26 cellular contexts compared by ENCODE assay signal in genomic region chr16:54173489-54173888, GRCh38.
"Had no signal": no experiment of that assay in that cellular context is flagged by ENCODE, and none has a peak within 500 bp of the region (broad histone marks: within the 10 kb centered on the region; RNA-seq: fewer than 3 reads in every experiment).

No MANE protein-coding gene starts in this region.

- H3K9me3 Mint-ChIP-seq: activated CD8-positive, alpha-beta T cell treated with anti-CD3 and anti-CD28 coated beads for 36 hours; activated naive CD4-positive, alpha-beta T cell treated with anti-CD3 and anti-CD28 coated beads, Interleukin-2, amount 10 ng/mL, durations not matched to agents 7 days and 5 days; activated naive CD8-positive, alpha-beta T cell treated with anti-CD3 and anti-CD28 coated beads for 36 hours; activated T-cell treated with anti-CD3 and anti-CD28 coated beads, Interleukin-2, amount 50 U/mL, for 72 hours; activated T-helper 2 cell treated with anti-CD3 and anti-CD28 coated beads, Interferon-gamma antibody, Interleukin-2, Interleukin-4, amounts not matched to agents 10 μg/mL and 5 μg/mL and 100 μg/mL, durations not matched to agents 14 hours and 24 hours and 36 hours; T-cell had no signal

- H3K4me1 Mint-ChIP-seq: activated naive CD4-positive, alpha-beta T cell treated with anti-CD3 and anti-CD28 coated beads, Interleukin-2, amount 10 ng/mL, durations not matched to agents 7 days and 5 days; activated naive CD8-positive, alpha-beta T cell treated with anti-CD3 and anti-CD28 coated beads for 36 hours had no signal

- H3K36me3 ChIP-seq: brain microvascular endothelial cell had no signal

- H3K27ac Mint-ChIP-seq: activated CD8-positive, alpha-beta T cell treated with anti-CD3 and anti-CD28 coated beads for 36 hours; activated naive CD4-positive, alpha-beta T cell treated with anti-CD3 and anti-CD28 coated beads, Interleukin-2, amount 10 ng/mL, durations not matched to agents 7 days and 5 days; activated naive CD8-positive, alpha-beta T cell treated with anti-CD3 and anti-CD28 coated beads for 36 hours; activated T-cell treated with anti-CD3 and anti-CD28 coated beads, Interleukin-2, amount 50 U/mL, for 72 hours; activated T-helper 2 cell treated with anti-CD3 and anti-CD28 coated beads, Interferon-gamma antibody, Interleukin-2, Interleukin-4, amounts not matched to agents 10 μg/mL and 5 μg/mL and 100 μg/mL, durations not matched to agents 14 hours and 24 hours and 36 hours; T-cell had no signal

- DNase-seq: activated CD4-positive, alpha-beta T cell treated with anti-CD3 and anti-CD28 coated beads for 4 hours; activated CD8-positive, alpha-beta memory T cell treated with anti-CD3 and anti-CD28 coated beads, Interleukin-2, amount 50 U/mL, for 4 hours; activated CD8-positive, alpha-beta T cell treated with anti-CD3 and anti-CD28 coated beads for 36 hours; activated gamma-delta T cell treated with Interleukin-2 at 50 U/mL for 16 hours; activated naive CD4-positive, alpha-beta T cell treated with anti-CD3 and anti-CD28 coated beads, Interleukin-2, amount 10 ng/mL, durations not matched to agents 7 days and 5 days; activated naive CD8-positive, alpha-beta T cell treated with anti-CD3 and anti-CD28 coated beads for 36 hours; activated T-cell treated with anti-CD3 and anti-CD28 coated beads, Interleukin-2, amount 50 U/mL, for 72 hours; brain microvascular endothelial cell; cerebellar nuclear complex; KG1; NCI-H1048; NCI-H1436; NCI-H187 treated with DMSO at 0.1 percent for 48 hours; NCI-H2081 treated with DMSO at 0.1 percent for 48 hours; NCI-H2171; NCI-H2227 treated with DMSO at 0.1 percent for 48 hours; NCI-H446 treated with DMSO at 0.1 percent for 48 hours; NCI-H524 treated with DMSO at 0.1 percent for 48 hours; NCI-H774; SIG-M5; T-cell; T-helper 2 cell; T1000 had no signal

- H3K27ac ChIP-seq: brain microvascular endothelial cell, SK-N-MC had no signal

- H3K36me3 Mint-ChIP-seq: activated naive CD4-positive, alpha-beta T cell treated with anti-CD3 and anti-CD28 coated beads, Interleukin-2, amount 10 ng/mL, durations not matched to agents 7 days and 5 days; activated naive CD8-positive, alpha-beta T cell treated with anti-CD3 and anti-CD28 coated beads for 36 hours; T-cell had no signal

- H3K4me3 Mint-ChIP-seq: activated CD8-positive, alpha-beta T cell treated with anti-CD3 and anti-CD28 coated beads for 36 hours; activated naive CD4-positive, alpha-beta T cell treated with anti-CD3 and anti-CD28 coated beads, Interleukin-2, amount 10 ng/mL, durations not matched to agents 7 days and 5 days; activated naive CD8-positive, alpha-beta T cell treated with anti-CD3 and anti-CD28 coated beads for 36 hours; activated T-cell treated with anti-CD3 and anti-CD28 coated beads, Interleukin-2, amount 50 U/mL, for 72 hours; T-cell had no signal

- H3K4me3 ChIP-seq: SK-N-MC had no signal

- ATAC-seq: activated CD4-positive, CD25-positive, alpha-beta regulatory T cell treated with anti-CD3 and anti-CD28 coated beads, Interleukin-2, amount 50 U/mL, for 24 hours; activated CD8-positive, alpha-beta T cell treated with anti-CD3 and anti-CD28 coated beads for 36 hours; activated T-cell treated with anti-CD3 and anti-CD28 coated beads, Interleukin-2, amount 50 U/mL, for 72 hours; T-cell had no signal
